ENCODE assay signal across 7 cellular contexts in genomic region chr7:3955751-3956696, GRCh38.
DNase-seq lines count a peak whose midpoint lies in the region; ATAC-seq and TF ChIP-seq lines count a peak whose summit lies in the region.

No MANE protein-coding gene starts in this region.

- ATAC-seq in GM19463 (IDR thresholded peaks at IDR 0.05; ENCODE audit: unreplicated experiment) (peak; percentile 73), HG03135 (IDR thresholded peaks at IDR 0.05; ENCODE audit: unreplicated experiment) (peak; percentile 68)
- ATAC-seq in activated T-helper 17 cell treated with anti-CD3 and anti-CD28 coated beads, Interleukin-2, amount 50 U/mL, for 72 hours (replicated peaks), result peak; percentile 85
- no peak for ATAC-seq in effector memory CD8-positive, alpha-beta T cell (replicated peaks)

- no peaks in the 10 kb centered on the region for H3K4me1 Mint-ChIP-seq in activated T-helper 17 cell treated with anti-CD3 and anti-CD28 coated beads, Interleukin-2, amount 50 U/mL, for 72 hours
- H3K4me1 Mint-ChIP-seq in effector memory CD8-positive, alpha-beta T cell (ENCODE audit: low read depth in 2 of 2), result no peaks in the 10 kb centered on the region

- DNase-seq in retinal pigment epithelial cell (ENCODE audit: low read depth), result peak; percentile 32
- DNase-seq in EL, result no peak
- no peak for DNase-seq in effector memory CD8-positive, alpha-beta T cell
- DNase-seq in SW 1271 (lab: John Stamatoyannopoulos, UW), result no peak

- peaks cover 17% of the 10 kb centered on the region for H3K27me3 Mint-ChIP-seq in activated T-helper 17 cell treated with anti-CD3 and anti-CD28 coated beads, Interleukin-2, amount 50 U/mL, for 72 hours
- H3K27me3 Mint-ChIP-seq in effector memory CD8-positive, alpha-beta T cell, result peaks cover 17 to 42% of the 10 kb centered on the region in 2 donors

- TF ChIP-seq CTCF in retinal pigment epithelial cell (conservative IDR thresholded peaks at IDR 0.05; ENCODE audit: low read depth, low read length), result no peak

- H3K4me3 Mint-ChIP-seq in activated T-helper 17 cell treated with anti-CD3 and anti-CD28 coated beads, Interleukin-2, amount 50 U/mL, for 72 hours, result no peak overlapping the region
- H3K4me3 Mint-ChIP-seq in effector memory CD8-positive, alpha-beta T cell, result no peak overlapping the region

- H3K36me3 Mint-ChIP-seq in activated T-helper 17 cell treated with anti-CD3 and anti-CD28 coated beads, Interleukin-2, amount 50 U/mL, for 72 hours (ENCODE audit: low read depth), result no peaks in the 10 kb centered on the region
- no peaks in the 10 kb centered on the region for H3K36me3 Mint-ChIP-seq in effector memory CD8-positive, alpha-beta T cell (ENCODE audit: insufficient read depth)

- H3K27ac Mint-ChIP-seq in activated T-helper 17 cell treated with anti-CD3 and anti-CD28 coated beads, Interleukin-2, amount 50 U/mL, for 72 hours, result no peak overlapping the region
- no peak overlapping the region for H3K27ac Mint-ChIP-seq in effector memory CD8-positive, alpha-beta T cell

- no peaks in the 10 kb centered on the region for H3K9me3 Mint-ChIP-seq in activated T-helper 17 cell treated with anti-CD3 and anti-CD28 coated beads, Interleukin-2, amount 50 U/mL, for 72 hours
- peaks cover 0 to 2% of the 10 kb centered on the region in 2 donors for H3K9me3 Mint-ChIP-seq in effector memory CD8-positive, alpha-beta T cell

- no peak overlapping the region for H3K4me3 ChIP-seq in retinal pigment epithelial cell (ENCODE audit: low read length)
